In genomic region chr2:42127425-42128424, GRCh38 we compare ENCODE assay signal across 9 cellular contexts. TPM values are rescaled to one million over a fixed set of nuclear protein-coding genes. Genes with fewer than 3 reads are reported as not detected.
DNase-seq lines count a peak whose midpoint lies in the region; ATAC-seq and TF ChIP-seq lines count a peak whose summit lies in the region.
"Had no signal": no experiment of that assay in that cellular context is flagged by ENCODE, and none has a peak within 500 bp of the region (broad histone marks: within the 10 kb centered on the region; RNA-seq: fewer than 3 reads in every experiment).

No MANE protein-coding gene starts in this region.

- H3K9me3 Mint-ChIP-seq in natural killer cell, result no peaks in the 10 kb centered on the region

- peak overlapping the region; percentile 74 to 87 for H3K27ac Mint-ChIP-seq in natural killer cell

- H3K27ac ChIP-seq in substantia nigra (ENCODE audit: low read depth, low read length, poor library complexity, severe bottlenecking), result no peak overlapping the region

- no peak for TF ChIP-seq CTCF in natural killer cell (IDR thresholded peaks at IDR 0.05)

- H3K4me3 Mint-ChIP-seq in natural killer cell, result peak overlapping the region; percentile 68

- H3K27me3 Mint-ChIP-seq in natural killer cell (ENCODE audit: low read depth in 2 of 2), result peaks cover 0 to 3% of the 10 kb centered on the region in 2 donors

- ATAC-seq in GM18858 (IDR thresholded peaks at IDR 0.05; ENCODE audit: unreplicated experiment) (peak; percentile 54), HG02642 (IDR thresholded peaks at IDR 0.05; ENCODE audit: poor library complexity, unreplicated experiment) (peak; percentile 61), natural killer cell (no peak), sciatic nerve (no peak)

- DNase-seq in T follicular helper cell (ENCODE audit: low read depth) (peak; percentile 15), natural killer cell (no peak), substantia nigra (lab: John Stamatoyannopoulos, UW) (no peak), glomerular visceral epithelial cell (ENCODE audit: extremely low spot score) (no peak), sciatic nerve (ENCODE audit: low spot score) (no peak), iPS-NIHi7 (ENCODE audit: extremely low spot score) (no peak)
- DNase-seq: NCI-H2227 treated with DMSO at 0.1 percent for 48 hours had no signal

- intact Hi-C loops in natural killer cell (cut with micrococcal nuclease), result no loop called here
- intact Hi-C loops in sciatic nerve (cut with DNase I), result no loop called here

- no peaks in the 10 kb centered on the region for H3K36me3 Mint-ChIP-seq in natural killer cell

- H3K4me1 Mint-ChIP-seq in natural killer cell, result peaks cover 57 to 58% of the 10 kb centered on the region in 2 donors

RNA-seq across cellular contexts. Expression of gene EML4, which starts 41.4 kb away (rescaled TPM):
- 100 to 1,000 TPM in 1 of 3 donors, 10 to 100 TPM in 2; 88.4 to 136 (median 91.5) TPM for total RNA-seq in natural killer cell
- total RNA-seq in sciatic nerve, result 59.5 TPM

Comparison
In these comparisons a context has a peak if more than half of its experiments do, and no peak if none do; other contexts are left out.
1. ATAC-seq: peak in GM18858 (single experiment) and HG02642 (single experiment); none in natural killer cell (0 of 3) and sciatic nerve (single experiment).